In the genomic region with DNA sequence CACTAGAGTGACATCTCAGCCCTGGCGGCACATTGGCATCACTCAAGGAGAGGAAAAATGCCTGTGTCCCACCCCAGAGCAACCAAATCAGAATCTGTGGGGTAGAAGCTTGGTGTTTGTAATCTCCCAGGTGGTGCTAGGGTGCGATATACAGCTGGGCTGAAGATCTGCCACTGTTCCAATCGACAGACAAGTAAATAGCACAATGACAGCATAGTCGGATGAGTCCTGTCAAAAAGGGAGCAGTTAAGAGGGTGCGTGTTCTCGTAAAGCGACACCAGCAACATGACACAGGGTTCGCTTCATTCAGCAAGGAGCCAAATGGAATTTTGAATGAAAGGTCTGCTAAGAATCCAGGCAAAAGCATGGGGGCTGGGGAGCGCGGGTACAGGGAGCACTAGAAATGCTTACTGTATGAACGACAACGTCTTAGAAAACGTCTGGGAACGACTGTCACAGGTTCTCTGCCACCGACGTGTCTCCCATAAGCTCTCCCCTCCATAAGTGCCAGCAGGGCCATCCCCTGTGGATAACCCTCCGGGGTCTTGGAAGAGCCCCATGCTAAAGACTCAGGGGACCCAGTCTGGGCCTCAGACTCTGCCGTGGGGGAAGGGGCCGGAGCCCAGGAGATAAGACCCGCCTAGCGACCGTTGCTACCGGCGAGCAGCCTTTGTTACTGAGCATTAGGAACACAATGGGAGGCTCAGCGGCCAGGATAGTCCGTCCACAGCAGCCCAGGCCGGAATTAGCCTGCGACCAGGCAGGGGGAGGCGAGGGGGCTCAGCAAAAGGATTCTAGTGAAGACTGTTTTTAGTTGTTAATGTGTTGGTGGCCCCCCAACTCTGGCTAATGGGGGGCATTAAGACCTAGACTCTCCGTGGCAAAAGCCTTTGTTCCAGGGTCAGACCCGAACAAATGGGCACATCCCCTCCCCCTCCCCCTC, we compare ENCODE assay signal across 1 cellular context.
TF ChIP-seq lines count a peak whose summit lies in the region.

No MANE protein-coding gene starts in this region.

TF ChIP-seq in HepG2, 621 proteins besides CTCF, POLR2A, EP300 and RAD21:
- no peak for TF ChIP-seq TRIM22 (IDR thresholded peaks at IDR 0.05)
- TF ChIP-seq NR2F1 (CRISPR knock-in tag; IDR thresholded peaks at IDR 0.05) = no peak
- TF ChIP-seq ETV6 (CRISPR knock-in tag; conservative IDR thresholded peaks at IDR 0.05) = no peak
- TF ChIP-seq NFYC (CRISPR knock-in tag; IDR thresholded peaks at IDR 0.05) = no peak
- no peak for TF ChIP-seq SIN3A (IDR thresholded peaks at IDR 0.05; ENCODE audit: borderline replicate concordance, low read depth, low read length)
- TF ChIP-seq SMAD9 (CRISPR knock-in tag; IDR thresholded peaks at IDR 0.05) = no peak
- no peak for TF ChIP-seq PHF8 (CRISPR knock-in tag; IDR thresholded peaks at IDR 0.05)
- no peak for TF ChIP-seq RAD51 (IDR thresholded peaks at IDR 0.05; ENCODE audit: borderline replicate concordance)
- no peak for TF ChIP-seq ZNF274 (CRISPR knock-in tag; IDR thresholded peaks at IDR 0.05)
- no peak for TF ChIP-seq HOMEZ (CRISPR knock-in tag; IDR thresholded peaks at IDR 0.05; ENCODE audit: low read depth)
- TF ChIP-seq NFIC (IDR thresholded peaks at IDR 0.05; ENCODE audit: low read length) = no peak
